In genomic region chr15:44340410-44340809, GRCh38 we compare ENCODE assay signal across 13 cellular contexts. TPM values are rescaled to one million over a fixed set of nuclear protein-coding genes. Genes with fewer than 3 reads are reported as not detected.
A peak's percentile ranks its signal among the peaks of the same experiment; 100 is the strongest.
DNase-seq lines count a peak whose midpoint lies in the region; TF ChIP-seq lines count a peak whose summit lies in the region.
"Had no signal": no experiment of that assay in that cellular context is flagged by ENCODE, and none has a peak within 500 bp of the region (broad histone marks: within the 10 kb centered on the region; RNA-seq: fewer than 3 reads in every experiment).

No MANE protein-coding gene starts in this region.

- H3K4me2 ChIP-seq in osteoblast (ENCODE audit: insufficient read depth, low read length), result no peak overlapping the region

- no peaks in the 10 kb centered on the region for H3K27me3 ChIP-seq in osteoblast (ENCODE audit: insufficient read depth, low read length)
- no peaks in the 10 kb centered on the region for H3K27me3 ChIP-seq in sigmoid colon
- H3K27me3 ChIP-seq: uterus had no signal

- H3K4me3 ChIP-seq in epithelial cell of proximal tubule (ENCODE audit: low read depth, low read length), result no peak overlapping the region
- H3K4me3 ChIP-seq in osteoblast (ENCODE audit: insufficient read depth, low read length), result no peak overlapping the region
- H3K4me3 ChIP-seq in sigmoid colon, result no peak overlapping the region
- H3K4me3 ChIP-seq: uterus had no signal

- H3K27ac ChIP-seq in osteoblast (ENCODE audit: low read depth, low read length), result peak overlapping the region; percentile 59
- H3K27ac ChIP-seq in sigmoid colon, result no peak overlapping the region
- H3K27ac ChIP-seq in caudate nucleus (ENCODE audit: low read depth, low read length), result no peak overlapping the region
- H3K27ac ChIP-seq: uterus had no signal

- H3K27ac Mint-ChIP-seq in activated CD4-positive, alpha-beta T cell treated with anti-CD3 and anti-CD28 coated beads, Interleukin-2, amount 10 ng/mL, durations not matched to agents 7 days and 5 days, result no peak overlapping the region

- H4K20me1 ChIP-seq in osteoblast (ENCODE audit: insufficient read depth, low read length), result no peaks in the 10 kb centered on the region

- H3K36me3 Mint-ChIP-seq in activated CD4-positive, alpha-beta T cell treated with anti-CD3 and anti-CD28 coated beads, Interleukin-2, amount 10 ng/mL, durations not matched to agents 7 days and 5 days (ENCODE audit: low read depth), result peaks cover 1% of the 10 kb centered on the region

- TF ChIP-seq CTCF in epithelial cell of proximal tubule (conservative IDR thresholded peaks at IDR 0.05; ENCODE audit: low read depth, low read length), result no peak
- no peak for TF ChIP-seq CTCF in osteoblast (IDR thresholded peaks at IDR 0.05; ENCODE audit: extremely low read depth, low read depth, low read length)
- no peak for TF ChIP-seq CTCF in sigmoid colon (IDR thresholded peaks at IDR 0.05)

- DNase-seq in Daoy (ENCODE audit: low read depth) (peak; percentile 38), NCI-H1048 (lab: John Stamatoyannopoulos, UW) (peak; percentile 73), epithelial cell of proximal tubule (ENCODE audit: low read depth) (peak; percentile 55), osteoblast (ENCODE audit: insufficient read length, low spot score, missing footprints) (peak; percentile 55), sigmoid colon (no peak), NCI-H748 (lab: John Stamatoyannopoulos, UW; ENCODE audit: unreplicated experiment) (no peak), caudate nucleus (lab: John Stamatoyannopoulos, UW) (no peak)
- DNase-seq in activated CD4-positive, alpha-beta T cell treated with anti-CD3 and anti-CD28 coated beads, Interleukin-2, amount 10 ng/mL, durations not matched to agents 7 days and 5 days, result no peak
- DNase-seq: activated T-cell treated with anti-CD3 and anti-CD28 coated beads for 4 hours, NCI-H774, nucleus accumbens, T1000, uterus had no signal

- H3K27me3 Mint-ChIP-seq in activated CD4-positive, alpha-beta T cell treated with anti-CD3 and anti-CD28 coated beads, Interleukin-2, amount 10 ng/mL, durations not matched to agents 7 days and 5 days, result no peaks in the 10 kb centered on the region

- no peak overlapping the region for H2AFZ ChIP-seq in osteoblast (ENCODE audit: low read length)

- no peaks in the 10 kb centered on the region for H3K9me3 Mint-ChIP-seq in activated CD4-positive, alpha-beta T cell treated with anti-CD3 and anti-CD28 coated beads, Interleukin-2, amount 10 ng/mL, durations not matched to agents 7 days and 5 days

- H3K36me3 ChIP-seq in osteoblast (ENCODE audit: insufficient read depth, low read length), result no peaks in the 10 kb centered on the region
- H3K36me3 ChIP-seq in sigmoid colon, result peaks cover 0 to 24% (median 1%) of the 10 kb centered on the region in 4 donors
- H3K36me3 ChIP-seq: uterus had no signal

- H3K79me2 ChIP-seq in osteoblast (ENCODE audit: insufficient read depth, low read length), result no peaks in the 10 kb centered on the region

- H3K9me3 ChIP-seq in osteoblast (ENCODE audit: low read depth, low read length) (no peaks in the 10 kb centered on the region), sigmoid colon (no peaks in the 10 kb centered on the region)
- H3K9me3 ChIP-seq: uterus had no signal

- POLR2A ChIA-PET in activated CD4-positive, alpha-beta T cell treated with anti-CD3 and anti-CD28 coated beads, Interleukin-2, amount 10 ng/mL, durations not matched to agents 7 days and 5 days (lab: Charles Lee), result no interaction called here

- 94 to 97% methylated on average over 5 of the region's 5 CpGs for WGBS in sigmoid colon, 2 donors

- CTCF ChIA-PET in activated CD4-positive, alpha-beta T cell treated with anti-CD3 and anti-CD28 coated beads, Interleukin-2, amount 10 ng/mL, durations not matched to agents 7 days and 5 days (lab: Charles Lee), result no interaction called here

- TF ChIP-seq EP300 in sigmoid colon (IDR thresholded peaks at IDR 0.05), result no peak

- no peaks in the 10 kb centered on the region for H3K4me1 Mint-ChIP-seq in activated CD4-positive, alpha-beta T cell treated with anti-CD3 and anti-CD28 coated beads, Interleukin-2, amount 10 ng/mL, durations not matched to agents 7 days and 5 days

- no peak for TF ChIP-seq POLR2A in sigmoid colon (IDR thresholded peaks at IDR 0.05)

- intact Hi-C loops in sigmoid colon (cut with DNase I), result no loop called here

- H3K4me1 ChIP-seq in osteoblast (ENCODE audit: insufficient read depth, low read length) (peaks cover 9% of the 10 kb centered on the region), sigmoid colon (peaks cover 0 to 5% (median 0%) of the 10 kb centered on the region in 4 donors)
- H3K4me1 ChIP-seq: uterus had no signal

- H3K4me3 Mint-ChIP-seq in activated CD4-positive, alpha-beta T cell treated with anti-CD3 and anti-CD28 coated beads, Interleukin-2, amount 10 ng/mL, durations not matched to agents 7 days and 5 days, result no peak overlapping the region

RNA-seq across cellular contexts. Expression of gene GOLM2, which starts 51.9 kb away (rescaled TPM):
- 36.1 and 43.8 TPM in 2 replicates for total RNA-seq in Daoy (2014; rRNA removed; shearing (Covaris generic))
- total RNA-seq in epithelial cell of proximal tubule (22.9 and 36.5 TPM in 2 replicates), osteoblast (170 and 193 TPM in 2 replicates), sigmoid colon (10 to 100 TPM; 68.6 to 97.4 (median 88.4) TPM)
- polyA plus RNA-seq in sigmoid colon, result 10 to 100 TPM; 27.5 to 39.6 (median 37.1) TPM
- 10 to 100 TPM; 50.0 to 53.3 TPM for total RNA-seq in activated CD4-positive, alpha-beta T cell treated with anti-CD3 and anti-CD28 coated beads, Interleukin-2, amount 10 ng/mL, durations not matched to agents 7 days and 5 days

Comparison
In these comparisons a context has a peak if more than half of its experiments do, and no peak if none do; other contexts are left out.
1. DNase-seq: peak in Daoy (single experiment), NCI-H1048 (single experiment), epithelial cell of proximal tubule (single experiment) and osteoblast (single experiment); none in sigmoid colon (single experiment), activated CD4-positive, alpha-beta T cell treated with anti-CD3 and anti-CD28 coated beads, Interleukin-2, amount 10 ng/mL, durations not matched to agents 7 days and 5 days (single experiment), NCI-H748 (single experiment) and caudate nucleus (0 of 61).